1 cellular context compared by ENCODE assay signal in genomic region chr18:6679201-6679600, GRCh38.
TF ChIP-seq lines count a peak whose summit lies in the region.

No MANE protein-coding gene starts in this region.

TF ChIP-seq in K562, 482 proteins besides CTCF, POLR2A, EP300 and RAD21 (continued from another document):
- TF ChIP-seq, protein P1, sequence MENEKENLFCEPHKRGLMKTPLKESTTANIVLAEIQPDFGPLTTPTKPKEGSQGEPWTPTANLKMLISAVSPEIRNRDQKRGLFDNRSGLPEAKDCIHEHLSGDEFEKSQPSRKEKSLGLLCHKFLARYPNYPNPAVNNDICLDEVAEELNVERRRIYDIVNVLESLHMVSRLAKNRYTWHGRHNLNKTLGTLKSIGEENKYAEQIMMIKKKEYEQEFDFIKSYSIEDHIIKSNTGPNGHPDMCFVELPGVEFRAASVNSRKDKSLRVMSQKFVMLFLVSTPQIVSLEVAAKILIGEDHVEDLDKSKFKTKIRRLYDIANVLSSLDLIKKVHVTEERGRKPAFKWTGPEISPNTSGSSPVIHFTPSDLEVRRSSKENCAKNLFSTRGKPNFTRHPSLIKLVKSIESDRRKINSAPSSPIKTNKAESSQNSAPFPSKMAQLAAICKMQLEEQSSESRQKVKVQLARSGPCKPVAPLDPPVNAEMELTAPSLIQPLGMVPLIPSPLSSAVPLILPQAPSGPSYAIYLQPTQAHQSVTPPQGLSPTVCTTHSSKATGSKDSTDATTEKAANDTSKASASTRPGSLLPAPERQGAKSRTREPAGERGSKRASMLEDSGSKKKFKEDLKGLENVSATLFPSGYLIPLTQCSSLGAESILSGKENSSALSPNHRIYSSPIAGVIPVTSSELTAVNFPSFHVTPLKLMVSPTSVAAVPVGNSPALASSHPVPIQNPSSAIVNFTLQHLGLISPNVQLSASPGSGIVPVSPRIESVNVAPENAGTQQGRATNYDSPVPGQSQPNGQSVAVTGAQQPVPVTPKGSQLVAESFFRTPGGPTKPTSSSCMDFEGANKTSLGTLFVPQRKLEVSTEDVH (IDR thresholded peaks at IDR 0.05; ENCODE audit: low read depth, partially characterized antibody) = no peak
- TF ChIP-seq PRPF4 (IDR thresholded peaks at IDR 0.05; ENCODE audit: insufficient read depth, low read depth, low read length, poor library complexity, severe bottlenecking) (no peak), ZFP1 (CRISPR knock-in tag; IDR thresholded peaks at IDR 0.05) (no peak), GTF2A2 (tag; IDR thresholded peaks at IDR 0.05) (no peak)
